ENCODE assay signal across 8 cellular contexts in genomic region chr4:2412534-2412884, GRCh38. TPM values are rescaled to one million over a fixed set of nuclear protein-coding genes. Genes with fewer than 3 reads are reported as not detected.
DNase-seq lines count a peak whose midpoint lies in the region; ATAC-seq, FAIRE-seq and TF ChIP-seq lines count a peak whose summit lies in the region.

No MANE protein-coding gene starts in this region.

- H3K4me3 Mint-ChIP-seq in CD4-positive, alpha-beta memory T cell: peak overlapping the region; percentile 79 to 90 (median 82)
- peak overlapping the region; percentile 53 for H3K4me3 Mint-ChIP-seq in activated naive CD4-positive, alpha-beta T cell treated with anti-CD3 and anti-CD28 coated beads, Interleukin-2, amount 10 ng/mL, durations not matched to agents 7 days and 5 days
- peak overlapping the region; percentile 73 to 76 for H3K4me3 Mint-ChIP-seq in stimulated activated naive B cell treated with anti-CD40 and anti-IgM and Interleukin-4, amounts not matched to agents 10 μg/mL and 1 μg/mL and 100 μg/mL, for 72 hours

- H3K4me1 ChIP-seq in CD4-positive, alpha-beta memory T cell (ENCODE audit: insufficient read depth, low read length): peaks cover 81% of the 10 kb centered on the region
- H3K4me1 ChIP-seq in IMR-90 (ENCODE audit: control insufficient read depth, insufficient read depth, low read length): peaks cover 15% of the 10 kb centered on the region
- H3K4me1 ChIP-seq in HepG2 (ENCODE audit: insufficient read depth, low read length): peaks cover 39% of the 10 kb centered on the region

- no peak for FAIRE-seq in HepG2 (lab: Jason Lieb, UNC)

- no peak for TF ChIP-seq RAD21 in IMR-90 (IDR thresholded peaks at IDR 0.05; ENCODE audit: low read length)
- TF ChIP-seq RAD21 in HepG2 (CRISPR knock-in tag; IDR thresholded peaks at IDR 0.05): no peak

- peak overlapping the region; percentile 64 for H3K14ac ChIP-seq in IMR-90 (replicated peaks; ENCODE audit: low read depth, low read length)

- H4K5ac ChIP-seq in IMR-90 (ENCODE audit: low read depth, low read length): peak overlapping the region; percentile 32; the same call in 1 of the 2 replicates

- H3K9me1 ChIP-seq in IMR-90 (ENCODE audit: insufficient read depth, low read length): peaks cover 14% of the 10 kb centered on the region

- no peaks in the 10 kb centered on the region for H3K36me3 ChIP-seq in CD4-positive, alpha-beta memory T cell (ENCODE audit: insufficient read depth, low read length)
- H3K36me3 ChIP-seq in IMR-90 (ENCODE audit: control insufficient read depth, insufficient read depth, low read length) (no peaks in the 10 kb centered on the region), HepG2 (replicated peaks in 1 of 2; ENCODE audit: control insufficient read depth in 1 of 2, insufficient read depth in 2 of 2, low read length in 2 of 2) (no peaks in the 10 kb centered on the region)

- peak overlapping the region; percentile 18; the same call in 1 of the 2 replicates for H3K18ac ChIP-seq in IMR-90 (ENCODE audit: low read depth, low read length)

- no peak overlapping the region for H2BK15ac ChIP-seq in IMR-90 (ENCODE audit: low read depth, low read length)

- H4K8ac ChIP-seq in IMR-90 (ENCODE audit: low read depth in 2 of 2, low read length in 2 of 2): peak overlapping the region; percentile 50 to 54; a peak in 2 of 4 replicates

- CTCF ChIA-PET in CD4-positive, alpha-beta memory T cell (lab: Charles Lee; ENCODE audit: partially characterized antibody): interaction anchor here (0.6 to 3.3 kb wide), 21 partner anchors 10 to 193 kb away, joined by 3 to 29 read pairs (median 5); partner anchors contain the start of genes HAUS3, MXD4, POLN and RNF4
- CTCF ChIA-PET in IMR-90 (lab: Yijun Ruan, JAX) (interaction anchor here (0.6 kb wide), 1 partner anchor 15 kb away, joined by 3 read pairs; no protein-coding TSS in a partner anchor), HepG2 (lab: Yijun Ruan, JAX; ENCODE audit: low intra/inter-chr PET ratio, low total read pairs) (interaction anchor here (1.2 kb wide), 1 partner anchor 29 kb away, joined by 7 read pairs; no protein-coding TSS in a partner anchor)
- CTCF ChIA-PET in activated naive CD4-positive, alpha-beta T cell treated with anti-CD3 and anti-CD28 coated beads, Interleukin-2, amount 10 ng/mL, durations not matched to agents 7 days and 5 days (lab: Charles Lee): interaction anchor here (0.8 to 2.5 kb wide), 8 partner anchors 9 to 192 kb away, joined by 3 to 12 read pairs (median 4); no protein-coding TSS in a partner anchor

- peak overlapping the region; percentile 42 for H2BK5ac ChIP-seq in IMR-90 (ENCODE audit: low read depth, low read length, poor library complexity, severe bottlenecking)

- H3K4me1 Mint-ChIP-seq in CD4-positive, alpha-beta memory T cell: peaks cover 53 to 85% (median 69%) of the 10 kb centered on the region in 4 donors
- peaks cover 69% of the 10 kb centered on the region for H3K4me1 Mint-ChIP-seq in activated naive CD4-positive, alpha-beta T cell treated with anti-CD3 and anti-CD28 coated beads, Interleukin-2, amount 10 ng/mL, durations not matched to agents 7 days and 5 days
- H3K4me1 Mint-ChIP-seq in stimulated activated naive B cell treated with anti-CD40 and anti-IgM and Interleukin-4, amounts not matched to agents 10 μg/mL and 1 μg/mL and 100 μg/mL, for 72 hours: peaks cover 21 to 61% of the 10 kb centered on the region in 2 donors

- H2BK20ac ChIP-seq in IMR-90 (ENCODE audit: low read depth, low read length): 0 out of 2 replicates have a peak overlapping the region, but pooled peaks have one; percentile 35

- peak overlapping the region; percentile 31; the same call in 1 of the 2 replicates for H2AK5ac ChIP-seq in IMR-90 (ENCODE audit: low read depth, low read length)

- no peak overlapping the region for H3K56ac ChIP-seq in IMR-90 (ENCODE audit: extremely low read depth, insufficient read depth, low read length)

- peak overlapping the region; percentile 60; the same call in 1 of the 2 replicates for H4K91ac ChIP-seq in IMR-90 (ENCODE audit: insufficient read depth, low read depth, low read length)

- peak overlapping the region; percentile 33 for H2BK120ac ChIP-seq in IMR-90 (ENCODE audit: low read depth, low read length)

- H3K27ac Mint-ChIP-seq in CD4-positive, alpha-beta memory T cell: peak overlapping the region; percentile 92 to 99 (median 98)
- H3K27ac Mint-ChIP-seq in activated naive CD4-positive, alpha-beta T cell treated with anti-CD3 and anti-CD28 coated beads, Interleukin-2, amount 10 ng/mL, durations not matched to agents 7 days and 5 days: peak overlapping the region; percentile 96
- peak overlapping the region; percentile 92 for H3K27ac Mint-ChIP-seq in stimulated activated naive B cell treated with anti-CD40 and anti-IgM and Interleukin-4, amounts not matched to agents 10 μg/mL and 1 μg/mL and 100 μg/mL, for 72 hours

- BruUV-seq in IMR-90 (replicated peaks; lab: Mats Ljungman, UMichigan): no TSS peak
- BruUV-seq in HepG2 (replicated peaks; lab: Mats Ljungman, UMichigan): no TSS peak

- in situ Hi-C loops in IMR-90 (cut with MboI; ENCODE audit: low sequenced_read_pairs): no loop called here
- in situ Hi-C loops in HepG2 (cut with HindIII; ENCODE audit: extremely low pct_ligation_motif_present, low pct_unique_long_range_greater_than_20kb): no loop called here

- H3K9ac ChIP-seq in IMR-90 (ENCODE audit: low read depth, low read length): no peak overlapping the region; the same call in 1 of the 2 replicates
- no peak overlapping the region for H3K9ac ChIP-seq in HepG2 (ENCODE audit: insufficient read depth, low read depth, low read length)

- peaks cover 0 to 8% of the 10 kb centered on the region in 2 donors for H3K36me3 Mint-ChIP-seq in CD4-positive, alpha-beta memory T cell
- peaks cover 7% of the 10 kb centered on the region for H3K36me3 Mint-ChIP-seq in activated naive CD4-positive, alpha-beta T cell treated with anti-CD3 and anti-CD28 coated beads, Interleukin-2, amount 10 ng/mL, durations not matched to agents 7 days and 5 days
- no peaks in the 10 kb centered on the region for H3K36me3 Mint-ChIP-seq in stimulated activated naive B cell treated with anti-CD40 and anti-IgM and Interleukin-4, amounts not matched to agents 10 μg/mL and 1 μg/mL and 100 μg/mL, for 72 hours

- H2AK9ac ChIP-seq in IMR-90 (replicated peaks; ENCODE audit: low read depth, low read length, poor library complexity): peak overlapping the region; percentile 39

- peak overlapping the region; percentile 15 to 55 for H3K4me3 ChIP-seq in CD4-positive, alpha-beta memory T cell (ENCODE audit: low read length in 2 of 2)
- H3K4me3 ChIP-seq in IMR-90 (ENCODE audit: insufficient read depth, low read depth, low read length): peak overlapping the region; percentile 22; the same call in 1 of the 2 replicates
- H3K4me3 ChIP-seq in HepG2 (replicated peaks in 1 of 3; ENCODE audit: insufficient read depth in 1 of 3, low read depth in 2 of 3, low read length in 3 of 3): peak overlapping the region in 1 of 3 experiments; percentile 64; a peak in 2 of 6 replicates

- peak; percentile 28 for ATAC-seq in GM21360 (IDR thresholded peaks at IDR 0.05; ENCODE audit: unreplicated experiment)
- no peak for ATAC-seq in IMR-90 (ENCODE audit: low read depth)
- no peak for ATAC-seq in HepG2
- peak; percentile 54 to 64 for ATAC-seq in stimulated activated naive B cell treated with anti-CD40 and anti-IgM and Interleukin-4, amounts not matched to agents 10 μg/mL and 1 μg/mL and 100 μg/mL, for 72 hours (replicated peaks)

- peak overlapping the region; percentile 73; the same call in 1 of the 2 replicates for H3K23ac ChIP-seq in IMR-90 (ENCODE audit: low read depth, low read length)

- intact Hi-C loops in CD4-positive, alpha-beta memory T cell (cut with micrococcal nuclease): loop anchor here (1.0 to 10.0 kb wide), 5 partner anchors 10 to 688 kb away; partner anchors contain the start of genes TACC3 and TMEM129
- intact Hi-C loops in IMR-90 (cut with micrococcal nuclease) (loop anchor here (10.0 kb wide), 1 partner anchor 148 kb away; the partner anchor contains the start of gene MXD4), HepG2 (cut with micrococcal nuclease; ENCODE audit: unreplicated experiment) (no loop called here)

- H2AFZ ChIP-seq in IMR-90 (replicated peaks; ENCODE audit: low read length, poor library complexity) (peak overlapping the region; percentile 86), HepG2 (ENCODE audit: low read length) (no peak overlapping the region)

- peak overlapping the region; percentile 86 for H3K27ac ChIP-seq in CD4-positive, alpha-beta memory T cell (ENCODE audit: low read depth, low read length)
- H3K27ac ChIP-seq in IMR-90 (ENCODE audit: insufficient read depth, low read length) (peak overlapping the region; percentile 7; the same call in 1 of the 2 replicates), HepG2 (ENCODE audit: extremely low read length, insufficient read depth, low read length) (no peak overlapping the region)

- POLR2A ChIA-PET in CD4-positive, alpha-beta memory T cell (lab: Charles Lee; ENCODE audit: partially characterized antibody): interaction anchor here (0.6 to 6.0 kb wide), 29 partner anchors 8 to 551 kb away, joined by 3 to 63 read pairs (median 4); partner anchors contain the start of genes GRK4, HAUS3, MXD4 and NELFA
- POLR2A ChIA-PET in IMR-90 (lab: Charles Lee; ENCODE audit: unreplicated experiment) (no interaction called here), HepG2 (lab: Yijun Ruan, JAX) (no interaction called here)

- H3K9me3 Mint-ChIP-seq in CD4-positive, alpha-beta memory T cell: peaks cover 0 to 3% (median 0%) of the 10 kb centered on the region in 8 donors
- no peaks in the 10 kb centered on the region for H3K9me3 Mint-ChIP-seq in activated naive CD4-positive, alpha-beta T cell treated with anti-CD3 and anti-CD28 coated beads, Interleukin-2, amount 10 ng/mL, durations not matched to agents 7 days and 5 days
- H3K9me3 Mint-ChIP-seq in stimulated activated naive B cell treated with anti-CD40 and anti-IgM and Interleukin-4, amounts not matched to agents 10 μg/mL and 1 μg/mL and 100 μg/mL, for 72 hours: no peaks in the 10 kb centered on the region

- peaks cover 0 to 2% of the 10 kb centered on the region in 2 donors for H3K27me3 Mint-ChIP-seq in CD4-positive, alpha-beta memory T cell
- peaks cover 54% of the 10 kb centered on the region for H3K27me3 Mint-ChIP-seq in activated naive CD4-positive, alpha-beta T cell treated with anti-CD3 and anti-CD28 coated beads, Interleukin-2, amount 10 ng/mL, durations not matched to agents 7 days and 5 days
- H3K27me3 Mint-ChIP-seq in stimulated activated naive B cell treated with anti-CD40 and anti-IgM and Interleukin-4, amounts not matched to agents 10 μg/mL and 1 μg/mL and 100 μg/mL, for 72 hours: peaks cover 46 to 58% of the 10 kb centered on the region in 2 donors

- H4K20me1 ChIP-seq in IMR-90 (ENCODE audit: insufficient read depth, low read length): no peaks in the 10 kb centered on the region
- no peaks in the 10 kb centered on the region for H4K20me1 ChIP-seq in HepG2 (ENCODE audit: insufficient read depth, low read length)

- no peak for TF ChIP-seq CTCF in IMR-90 (conservative IDR thresholded peaks at IDR 0.05; ENCODE audit: low read depth, low read length)
- no peak for TF ChIP-seq CTCF in HepG2 (CRISPR knock-in tag; IDR thresholded peaks at IDR 0.05)

- peaks cover 0 to 3% of the 10 kb centered on the region in 2 experiments; a peak in 1 of 4 replicates for H3K79me1 ChIP-seq in IMR-90 (ENCODE audit: low read depth in 1 of 2, low read length in 2 of 2)

- TF ChIP-seq EP300 in HepG2 (IDR thresholded peaks at IDR 0.05; ENCODE audit: low read depth in 2 of 2, low read length in 2 of 2) (no peak), HepG2 (CRISPR knock-in tag; IDR thresholded peaks at IDR 0.05; ENCODE audit: borderline replicate concordance) (no peak)

- H3K9me3 ChIP-seq in CD4-positive, alpha-beta memory T cell (ENCODE audit: control insufficient read depth in 1 of 2, low read length in 2 of 2): no peaks in the 10 kb centered on the region
- H3K9me3 ChIP-seq in IMR-90 (ENCODE audit: control insufficient read depth, insufficient read depth, low read length) (no peaks in the 10 kb centered on the region), HepG2 (ENCODE audit: low read length) (no peaks in the 10 kb centered on the region)

- H3K4ac ChIP-seq in IMR-90 (ENCODE audit: low read depth, low read length): peak overlapping the region; percentile 75

- 61% methylated on average over 4 of the region's 5 CpGs; no CpG with 5 or more reads in 1 of the 2 experiments for WGBS in IMR-90 (ENCODE audit: extremely low coverage in 2 of 2, insufficient read length in 1 of 2), 2 experiments
- WGBS in HepG2 (ENCODE audit: low lambda C conversion rate): 12% methylated on average over 4 of the region's 5 CpGs

- no peaks in the 10 kb centered on the region for H3K27me3 ChIP-seq in CD4-positive, alpha-beta memory T cell (ENCODE audit: insufficient read depth, low read length)
- H3K27me3 ChIP-seq in IMR-90 (ENCODE audit: control insufficient read depth, insufficient read depth, low read length) (peaks cover 20% of the 10 kb centered on the region), HepG2 (ENCODE audit: control insufficient read depth in 1 of 2, insufficient read depth in 2 of 2, low read length in 2 of 2) (peaks cover 12 to 54% of the 10 kb centered on the region in 2 experiments)

- H3K79me2 ChIP-seq in HepG2 (ENCODE audit: insufficient read depth, low read length): no peaks in the 10 kb centered on the region

- peak in 4 of 5 donors; percentile 80 to 91 (median 86) for DNase-seq in CD4-positive, alpha-beta memory T cell
- no peak for DNase-seq in IMR-90
- DNase-seq in activated naive CD4-positive, alpha-beta T cell treated with anti-CD3 and anti-CD28 coated beads, Interleukin-2, amount 10 ng/mL, durations not matched to agents 7 days and 5 days: peak; percentile 85
- DNase-seq in HepG2 (ENCODE audit: low spot score): no peak
- DNase-seq in stimulated activated naive B cell treated with anti-CD40 and anti-IgM and Interleukin-4, amounts not matched to agents 10 μg/mL and 1 μg/mL and 100 μg/mL, for 72 hours: no peak
- no peak for DNase-seq in SIG-M5 (lab: John Stamatoyannopoulos, UW)
- no peak for DNase-seq in NCI-H2107 (lab: John Stamatoyannopoulos, UW)

- dilution Hi-C loops in IMR-90 (cut with HindIII; ENCODE audit: low sequenced_read_pairs, unreplicated experiment): no loop called here

- H3K4me2 ChIP-seq in IMR-90 (ENCODE audit: low read depth, low read length): peak overlapping the region; percentile 83
- H3K4me2 ChIP-seq in HepG2 (ENCODE audit: low read depth, low read length): peak overlapping the region; percentile 75; the same call in 1 of the 2 replicates

- TF ChIP-seq POLR2A in IMR-90 (IDR thresholded peaks at IDR 0.05; ENCODE audit: low read depth, low read length) (no peak), HepG2 (IDR thresholded peaks at IDR 0.05; ENCODE audit: insufficient read depth in 1 of 2, low read depth in 2 of 2, low read length in 2 of 2) (no peak)

RNA-seq across cellular contexts. Expression of gene ZFYVE28, which starts 5.9 kb away (rescaled TPM):
- 10 to 100 TPM; 31.4 to 31.8 TPM for total RNA-seq in CD4-positive, alpha-beta memory T cell
- 10 to 100 TPM; 13.1 to 16.2 TPM for polyA plus RNA-seq in CD4-positive, alpha-beta memory T cell
- total RNA-seq in IMR-90 (2012; rRNA removed): 0.36 and 0.56 TPM in 2 replicates
- 1.2 and 1.4 TPM in 2 replicates for polyA plus RNA-seq in IMR-90 (2012; rRNA removed)
- 0.14 and 0.92 TPM in 2 replicates for polyA plus RNA-seq in IMR-90 (2012; cell fraction: cytosol; rRNA removed)
- polyA plus RNA-seq in IMR-90 (2012; cell fraction: nucleus; rRNA removed; ENCODE audit: low replicate concordance): 2.8 and 3.8 TPM in 2 replicates
- 0.22 and 0.24 TPM in 2 replicates for total RNA-seq in HepG2 (2016; rRNA removed; fragmentation: Illumina TruSeq; extraction: Trizol)
- not detected in 2 replicates for total RNA-seq in HepG2 (2016; cell fraction: cytosol; rRNA removed; fragmentation: Illumina TruSeq; extraction: Trizol; ENCODE audit: low read depth)
- 0.13 and 0.19 TPM in 2 replicates for total RNA-seq in HepG2 (2016; cell fraction: insoluble cytoplasmic fraction; rRNA removed; fragmentation: Illumina TruSeq; extraction: Trizol)
- 0.14 and 0.22 TPM in 2 replicates for total RNA-seq in HepG2 (2016; cell fraction: membrane; rRNA removed; fragmentation: Illumina TruSeq; extraction: Trizol)
- 0.25 TPM in 1 of 2 replicates, not detected in the other for total RNA-seq in HepG2 (2016; cell fraction: nucleus; rRNA removed; fragmentation: Illumina TruSeq; extraction: Trizol)
- polyA plus RNA-seq in HepG2 (2011; rRNA removed): 0.12 and 0.30 TPM in 2 replicates
- polyA plus RNA-seq in HepG2 (2011; cell fraction: cytosol; rRNA removed): 0.09 TPM in 2 replicates
- 0.69 and 1.4 TPM in 2 replicates for polyA plus RNA-seq in HepG2 (2011; cell fraction: nucleus; rRNA removed)
- polyA plus RNA-seq in HepG2 (2012): 0.04 and 0.31 TPM in 2 replicates
- 0.03 and 0.14 TPM in 2 replicates for polyA plus RNA-seq in HepG2 (2016; cell fraction: cytosol; fragmentation: Illumina TruSeq; extraction: Trizol; ENCODE audit: low read depth)
- 0.22 and 0.24 TPM in 2 replicates for polyA plus RNA-seq in HepG2 (2016; cell fraction: insoluble cytoplasmic fraction; fragmentation: Illumina TruSeq; extraction: Trizol; ENCODE audit: low read depth)
- polyA plus RNA-seq in HepG2 (2016; cell fraction: membrane; fragmentation: Illumina TruSeq; extraction: Trizol; ENCODE audit: low read depth): not detected in 2 replicates
- polyA plus RNA-seq in HepG2 (2016; cell fraction: nucleus; fragmentation: Illumina TruSeq; extraction: Trizol; ENCODE audit: insufficient read depth, low read depth): 0.19 and 0.61 TPM in 2 replicates
- polyA minus RNA-seq in HepG2 (2011; rRNA and poly(A)+ RNA removed; ENCODE audit: low replicate concordance): 0.72 and 3.2 TPM in 2 replicates
- polyA minus RNA-seq in HepG2 (2011; cell fraction: cytosol; rRNA and poly(A)+ RNA removed): 0.26 TPM in 1 of 2 replicates, not detected in the other
- polyA minus RNA-seq in HepG2 (2011; cell fraction: nucleus; rRNA and poly(A)+ RNA removed): 0.52 TPM in 1 of 2 replicates, not detected in the other

RNA-seq across cellular contexts. Expression of gene CFAP99, which starts 6.2 kb away (rescaled TPM):
- under 1 TPM; 0.12 to 0.19 TPM for total RNA-seq in CD4-positive, alpha-beta memory T cell
- not detected for polyA plus RNA-seq in CD4-positive, alpha-beta memory T cell
- total RNA-seq in IMR-90 (2012; rRNA removed) (not detected in 2 replicates), HepG2 (2016; rRNA removed; fragmentation: Illumina TruSeq; extraction: Trizol) (not detected in 2 replicates)
- polyA plus RNA-seq in IMR-90 (2012; rRNA removed) (not detected in 2 replicates), HepG2 (2011; rRNA removed) (0.07 TPM in 1 of 2 replicates, not detected in the other)
- polyA plus RNA-seq in IMR-90 (2012; cell fraction: cytosol; rRNA removed): not detected in 2 replicates
- polyA plus RNA-seq in IMR-90 (2012; cell fraction: nucleus; rRNA removed; ENCODE audit: low replicate concordance): not detected in 2 replicates
- total RNA-seq in HepG2 (2016; cell fraction: cytosol; rRNA removed; fragmentation: Illumina TruSeq; extraction: Trizol; ENCODE audit: low read depth): not detected in 2 replicates
- total RNA-seq in HepG2 (2016; cell fraction: insoluble cytoplasmic fraction; rRNA removed; fragmentation: Illumina TruSeq; extraction: Trizol): not detected in 2 replicates
- total RNA-seq in HepG2 (2016; cell fraction: membrane; rRNA removed; fragmentation: Illumina TruSeq; extraction: Trizol): not detected in 2 replicates
- total RNA-seq in HepG2 (2016; cell fraction: nucleus; rRNA removed; fragmentation: Illumina TruSeq; extraction: Trizol): not detected in 2 replicates
- polyA plus RNA-seq in HepG2 (2011; cell fraction: cytosol; rRNA removed): 0.07 TPM in 1 of 2 replicates, not detected in the other
- 0.29 TPM in 1 of 2 replicates, not detected in the other for polyA plus RNA-seq in HepG2 (2011; cell fraction: nucleus; rRNA removed)
- polyA plus RNA-seq in HepG2 (2012): not detected in 2 replicates
- polyA plus RNA-seq in HepG2 (2016; cell fraction: cytosol; fragmentation: Illumina TruSeq; extraction: Trizol; ENCODE audit: low read depth): not detected in 2 replicates
- polyA plus RNA-seq in HepG2 (2016; cell fraction: insoluble cytoplasmic fraction; fragmentation: Illumina TruSeq; extraction: Trizol; ENCODE audit: low read depth): not detected in 2 replicates
- polyA plus RNA-seq in HepG2 (2016; cell fraction: membrane; fragmentation: Illumina TruSeq; extraction: Trizol; ENCODE audit: low read depth): not detected in 2 replicates
- not detected in 2 replicates for polyA plus RNA-seq in HepG2 (2016; cell fraction: nucleus; fragmentation: Illumina TruSeq; extraction: Trizol; ENCODE audit: insufficient read depth, low read depth)
- not detected in 2 replicates for polyA minus RNA-seq in HepG2 (2011; rRNA and poly(A)+ RNA removed; ENCODE audit: low replicate concordance)
- not detected in 2 replicates for polyA minus RNA-seq in HepG2 (2011; cell fraction: cytosol; rRNA and poly(A)+ RNA removed)
- polyA minus RNA-seq in HepG2 (2011; cell fraction: nucleus; rRNA and poly(A)+ RNA removed): not detected in 2 replicates

RNA-seq across cellular contexts. Expression of gene RNF4, which starts 56.4 kb away (rescaled TPM):
- total RNA-seq in CD4-positive, alpha-beta memory T cell: 100 to 1,000 TPM in 1 of 2 experiments, 10 to 100 TPM in 1; 94.0 to 104 TPM
- 100 to 1,000 TPM in 1 of 2 donors, 10 to 100 TPM in 1; 68.0 to 105 TPM for polyA plus RNA-seq in CD4-positive, alpha-beta memory T cell
- total RNA-seq in IMR-90 (2012; rRNA removed) (63.8 and 64.4 TPM in 2 replicates), HepG2 (2016; rRNA removed; fragmentation: Illumina TruSeq; extraction: Trizol) (38.1 and 46.7 TPM in 2 replicates)
- polyA plus RNA-seq in IMR-90 (2012; rRNA removed) (70.1 and 73.8 TPM in 2 replicates), HepG2 (2011; rRNA removed) (40.3 and 45.1 TPM in 2 replicates)
- polyA plus RNA-seq in IMR-90 (2012; cell fraction: cytosol; rRNA removed): 35.3 and 42.3 TPM in 2 replicates
- polyA plus RNA-seq in IMR-90 (2012; cell fraction: nucleus; rRNA removed; ENCODE audit: low replicate concordance): 35.1 and 60.0 TPM in 2 replicates
- 16.3 and 17.2 TPM in 2 replicates for total RNA-seq in HepG2 (2016; cell fraction: cytosol; rRNA removed; fragmentation: Illumina TruSeq; extraction: Trizol; ENCODE audit: low read depth)
- 36.0 and 47.6 TPM in 2 replicates for total RNA-seq in HepG2 (2016; cell fraction: insoluble cytoplasmic fraction; rRNA removed; fragmentation: Illumina TruSeq; extraction: Trizol)
- 24.2 and 25.2 TPM in 2 replicates for total RNA-seq in HepG2 (2016; cell fraction: membrane; rRNA removed; fragmentation: Illumina TruSeq; extraction: Trizol)
- 34.8 and 37.0 TPM in 2 replicates for total RNA-seq in HepG2 (2016; cell fraction: nucleus; rRNA removed; fragmentation: Illumina TruSeq; extraction: Trizol)
- 34.5 and 42.3 TPM in 2 replicates for polyA plus RNA-seq in HepG2 (2011; cell fraction: cytosol; rRNA removed)
- polyA plus RNA-seq in HepG2 (2011; cell fraction: nucleus; rRNA removed): 33.3 and 33.4 TPM in 2 replicates
- polyA plus RNA-seq in HepG2 (2012): 27.9 and 28.2 TPM in 2 replicates
- polyA plus RNA-seq in HepG2 (2016; cell fraction: cytosol; fragmentation: Illumina TruSeq; extraction: Trizol; ENCODE audit: low read depth): 3.3 and 5.5 TPM in 2 replicates
- polyA plus RNA-seq in HepG2 (2016; cell fraction: insoluble cytoplasmic fraction; fragmentation: Illumina TruSeq; extraction: Trizol; ENCODE audit: low read depth): 45.3 and 46.1 TPM in 2 replicates
- 12.0 and 14.1 TPM in 2 replicates for polyA plus RNA-seq in HepG2 (2016; cell fraction: membrane; fragmentation: Illumina TruSeq; extraction: Trizol; ENCODE audit: low read depth)
- 33.1 and 33.8 TPM in 2 replicates for polyA plus RNA-seq in HepG2 (2016; cell fraction: nucleus; fragmentation: Illumina TruSeq; extraction: Trizol; ENCODE audit: insufficient read depth, low read depth)
- polyA minus RNA-seq in HepG2 (2011; rRNA and poly(A)+ RNA removed; ENCODE audit: low replicate concordance): 65.3 and 74.2 TPM in 2 replicates
- 36.1 and 36.8 TPM in 2 replicates for polyA minus RNA-seq in HepG2 (2011; cell fraction: cytosol; rRNA and poly(A)+ RNA removed)
- 55.2 and 60.3 TPM in 2 replicates for polyA minus RNA-seq in HepG2 (2011; cell fraction: nucleus; rRNA and poly(A)+ RNA removed)

Comparison
In these comparisons a context has a peak if more than half of its experiments do, and no peak if none do; other contexts are left out.
1. DNase-seq: peak in CD4-positive, alpha-beta memory T cell (4 of 5) and activated naive CD4-positive, alpha-beta T cell treated with anti-CD3 and anti-CD28 coated beads, Interleukin-2, amount 10 ng/mL, durations not matched to agents 7 days and 5 days (single experiment); none in IMR-90 (single experiment), HepG2 (single experiment), stimulated activated naive B cell treated with anti-CD40 and anti-IgM and Interleukin-4, amounts not matched to agents 10 μg/mL and 1 μg/mL and 100 μg/mL, for 72 hours (single experiment), SIG-M5 (single experiment) and NCI-H2107 (single experiment).
2. ATAC-seq: peak in GM21360 (single experiment) and stimulated activated naive B cell treated with anti-CD40 and anti-IgM and Interleukin-4, amounts not matched to agents 10 μg/mL and 1 μg/mL and 100 μg/mL, for 72 hours (2 of 2); none in IMR-90 (single experiment) and HepG2 (single experiment).
3. RNA of gene ZFYVE28, which starts 5.9 kb away (total RNA-seq): 31.4 to 31.8 TPM in CD4-positive, alpha-beta memory T cell; 0.36 to 0.56 TPM in IMR-90 and 0.13 to 0.25 TPM in HepG2; every median in the first group is over 10 times any median in the second.
4. Peak in every context shown above with its lines, with median percentiles within 50 percentile points of each other: H3K27ac Mint-ChIP-seq and H3K4me3 Mint-ChIP-seq.